1 cellular context compared by ENCODE assay signal in the genomic region with DNA sequence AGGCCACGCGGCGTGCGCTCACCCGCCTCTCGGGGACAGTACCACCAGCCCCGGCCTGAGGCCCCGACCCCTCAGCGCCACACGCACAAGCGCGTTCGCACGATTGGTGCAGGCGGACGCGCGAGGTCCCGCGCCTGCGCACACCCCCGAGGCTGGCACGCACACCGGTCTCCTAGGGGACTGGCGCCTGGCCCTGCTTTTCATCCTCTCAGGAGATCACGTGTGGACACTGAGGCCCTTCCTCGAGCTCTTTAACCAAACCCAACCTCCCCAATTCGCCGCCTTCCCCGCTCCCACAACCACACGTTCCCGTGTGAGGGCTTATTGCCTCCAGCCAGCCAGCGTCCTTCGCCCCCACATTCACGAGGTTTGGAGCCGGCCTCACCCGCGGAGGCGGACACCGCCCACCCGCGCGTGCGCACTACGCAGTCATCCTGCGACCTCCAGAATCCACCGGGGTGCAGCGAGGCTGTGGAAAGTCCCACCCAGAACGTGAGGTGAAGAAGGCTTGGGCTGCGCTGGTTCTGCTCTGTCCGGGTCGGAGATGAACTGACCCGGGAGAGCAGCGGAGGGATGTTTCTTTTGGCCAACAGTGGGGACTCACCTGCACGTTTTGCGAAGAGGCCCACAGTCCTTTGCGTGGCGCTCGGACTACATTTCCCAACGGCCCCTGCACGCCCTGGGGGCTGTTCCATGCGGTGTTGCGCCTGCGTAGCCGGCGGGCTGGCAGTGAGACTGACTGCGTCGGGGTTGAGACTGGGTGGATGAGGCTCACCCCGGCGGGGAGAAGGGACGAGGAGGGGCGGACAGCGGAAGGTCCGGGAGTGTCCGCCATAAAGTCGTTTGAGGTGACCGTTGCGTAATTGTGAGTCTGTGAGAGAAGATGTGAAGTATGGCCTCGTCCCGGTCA.
A peak's percentile ranks its signal among the peaks of the same experiment; 100 is the strongest.
TF ChIP-seq lines count a peak whose summit lies in the region.

No MANE protein-coding gene starts in this region.

TF ChIP-seq in HEK293, 187 proteins besides CTCF, POLR2A, EP300 and RAD21 (continued from another document and continues in another):
- TF ChIP-seq, protein P1, sequence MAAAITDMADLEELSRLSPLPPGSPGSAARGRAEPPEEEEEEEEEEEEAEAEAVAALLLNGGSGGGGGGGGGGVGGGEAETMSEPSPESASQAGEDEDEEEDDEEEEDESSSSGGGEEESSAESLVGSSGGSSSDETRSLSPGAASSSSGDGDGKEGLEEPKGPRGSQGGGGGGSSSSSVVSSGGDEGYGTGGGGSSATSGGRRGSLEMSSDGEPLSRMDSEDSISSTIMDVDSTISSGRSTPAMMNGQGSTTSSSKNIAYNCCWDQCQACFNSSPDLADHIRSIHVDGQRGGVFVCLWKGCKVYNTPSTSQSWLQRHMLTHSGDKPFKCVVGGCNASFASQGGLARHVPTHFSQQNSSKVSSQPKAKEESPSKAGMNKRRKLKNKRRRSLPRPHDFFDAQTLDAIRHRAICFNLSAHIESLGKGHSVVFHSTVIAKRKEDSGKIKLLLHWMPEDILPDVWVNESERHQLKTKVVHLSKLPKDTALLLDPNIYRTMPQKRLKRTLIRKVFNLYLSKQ (tag by site-specific recombination; IDR thresholded peaks at IDR 0.05; ENCODE audit: borderline replicate concordance) = no peak
- TF ChIP-seq ZNF600 (tag by site-specific recombination; IDR thresholded peaks at IDR 0.05) (no peak), ZNF548 (tag by site-specific recombination; IDR thresholded peaks at IDR 0.05) (no peak), ZNF610 (tag by site-specific recombination; IDR thresholded peaks at IDR 0.05; ENCODE audit: borderline replicate concordance) (no peak), ZNF544 (tag by site-specific recombination; IDR thresholded peaks at IDR 0.05) (no peak), ZNF24 (tag by site-specific recombination; IDR thresholded peaks at IDR 0.05) (no peak), YY1 (tag by site-specific recombination; IDR thresholded peaks at IDR 0.05) (peak; percentile 53; the same call in 1 of the 2 replicates), ZNF37A (tag by site-specific recombination; IDR thresholded peaks at IDR 0.05) (no peak), KLF8 (tag by site-specific recombination; IDR thresholded peaks at IDR 0.05) (peak; percentile 67), ZBTB21 (tag by site-specific recombination; IDR thresholded peaks at IDR 0.05) (peak; percentile 33; the same call in 1 of the 2 replicates), ZNF211 (tag by site-specific recombination; IDR thresholded peaks at IDR 0.05; ENCODE audit: low read depth) (no peak), SP3 (tag by site-specific recombination; IDR thresholded peaks at IDR 0.05) (peak; percentile 82), ZNF585B (tag by site-specific recombination; IDR thresholded peaks at IDR 0.05) (no peak), WT1 (tag by site-specific recombination; IDR thresholded peaks at IDR 0.05) (0 out of 2 replicates have a peak, but pooled peaks have one; percentile 16), EGR2 (tag by site-specific recombination; IDR thresholded peaks at IDR 0.05; ENCODE audit: low read depth) (peak; percentile 33), BCL11A (tag by site-specific recombination; IDR thresholded peaks at IDR 0.05; ENCODE audit: low read depth) (no peak), ZNF514 (tag by site-specific recombination; IDR thresholded peaks at IDR 0.05) (no peak), ZNF248 (tag by site-specific recombination; IDR thresholded peaks at IDR 0.05) (no peak), ZFP37 (tag by site-specific recombination; IDR thresholded peaks at IDR 0.05) (no peak), BCL11B (tag by site-specific recombination; IDR thresholded peaks at IDR 0.05; ENCODE audit: low read depth) (0 out of 2 replicates have a peak, but pooled peaks have one; percentile 21), ZNF2 (tag by site-specific recombination; IDR thresholded peaks at IDR 0.05) (0 out of 2 replicates have a peak, but pooled peaks have one; percentile 5), ZNF571 (tag by site-specific recombination; IDR thresholded peaks at IDR 0.05) (no peak), ZBTB17 (tag by site-specific recombination; IDR thresholded peaks at IDR 0.05) (no peak; the same call in none of the 2 replicates), ZBTB20 (tag by site-specific recombination; IDR thresholded peaks at IDR 0.05) (peak; percentile 98), ZNF302 (tag by site-specific recombination; IDR thresholded peaks at IDR 0.05; ENCODE audit: low read depth) (no peak), KLF7 (tag by site-specific recombination; IDR thresholded peaks at IDR 0.05; ENCODE audit: borderline replicate concordance) (peak; percentile 47; the same call in 1 of the 2 replicates), ZSCAN30 (tag by site-specific recombination; IDR thresholded peaks at IDR 0.05) (no peak), ZNF623 (tag by site-specific recombination; IDR thresholded peaks at IDR 0.05) (no peak), ZEB2 (tag by site-specific recombination; IDR thresholded peaks at IDR 0.05) (peak; percentile 51; the same call in 1 of the 2 replicates), REPIN1 (tag by site-specific recombination; IDR thresholded peaks at IDR 0.05; ENCODE audit: low read depth) (no peak), ZNF792 (tag by site-specific recombination; IDR thresholded peaks at IDR 0.05) (no peak; the same call in 1 of the 2 replicates), ZIC2 (tag by site-specific recombination; IDR thresholded peaks at IDR 0.05) (no peak), ZNF121 (tag by site-specific recombination; IDR thresholded peaks at IDR 0.05) (no peak), PRDM1 (tag by site-specific recombination; IDR thresholded peaks at IDR 0.05) (no peak), ZNF664 (tag by site-specific recombination; IDR thresholded peaks at IDR 0.05) (no peak), ZNF404 (tag by site-specific recombination; IDR thresholded peaks at IDR 0.05) (no peak), ZNF768 (tag by site-specific recombination; IDR thresholded peaks at IDR 0.05) (no peak), ZNF629 (tag by site-specific recombination; IDR thresholded peaks at IDR 0.05) (0 out of 2 replicates have a peak, but pooled peaks have one; percentile 12), SP7 (tag by site-specific recombination; IDR thresholded peaks at IDR 0.05) (peak; percentile 44), ZNF76 (tag by site-specific recombination; IDR thresholded peaks at IDR 0.05; ENCODE audit: borderline replicate concordance, low read depth) (peak; percentile 99), KLF1 (tag by site-specific recombination; IDR thresholded peaks at IDR 0.05) (peak; percentile 19; the same call in 1 of the 2 replicates)
- TF ChIP-seq, protein P2, sequence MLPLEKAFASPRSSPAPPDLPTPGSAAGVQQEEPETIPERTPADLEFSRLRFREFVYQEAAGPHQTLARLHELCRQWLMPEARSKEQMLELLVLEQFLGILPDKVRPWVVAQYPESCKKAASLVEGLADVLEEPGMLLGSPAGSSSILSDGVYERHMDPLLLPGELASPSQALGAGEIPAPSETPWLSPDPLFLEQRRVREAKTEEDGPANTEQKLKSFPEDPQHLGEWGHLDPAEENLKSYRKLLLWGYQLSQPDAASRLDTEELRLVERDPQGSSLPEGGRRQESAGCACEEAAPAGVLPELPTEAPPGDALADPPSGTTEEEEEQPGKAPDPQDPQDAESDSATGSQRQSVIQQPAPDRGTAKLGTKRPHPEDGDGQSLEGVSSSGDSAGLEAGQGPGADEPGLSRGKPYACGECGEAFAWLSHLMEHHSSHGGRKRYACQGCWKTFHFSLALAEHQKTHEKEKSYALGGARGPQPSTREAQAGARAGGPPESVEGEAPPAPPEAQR (tag by site-specific recombination; IDR thresholded peaks at IDR 0.05) = no peak
- TF ChIP-seq, protein P3, sequence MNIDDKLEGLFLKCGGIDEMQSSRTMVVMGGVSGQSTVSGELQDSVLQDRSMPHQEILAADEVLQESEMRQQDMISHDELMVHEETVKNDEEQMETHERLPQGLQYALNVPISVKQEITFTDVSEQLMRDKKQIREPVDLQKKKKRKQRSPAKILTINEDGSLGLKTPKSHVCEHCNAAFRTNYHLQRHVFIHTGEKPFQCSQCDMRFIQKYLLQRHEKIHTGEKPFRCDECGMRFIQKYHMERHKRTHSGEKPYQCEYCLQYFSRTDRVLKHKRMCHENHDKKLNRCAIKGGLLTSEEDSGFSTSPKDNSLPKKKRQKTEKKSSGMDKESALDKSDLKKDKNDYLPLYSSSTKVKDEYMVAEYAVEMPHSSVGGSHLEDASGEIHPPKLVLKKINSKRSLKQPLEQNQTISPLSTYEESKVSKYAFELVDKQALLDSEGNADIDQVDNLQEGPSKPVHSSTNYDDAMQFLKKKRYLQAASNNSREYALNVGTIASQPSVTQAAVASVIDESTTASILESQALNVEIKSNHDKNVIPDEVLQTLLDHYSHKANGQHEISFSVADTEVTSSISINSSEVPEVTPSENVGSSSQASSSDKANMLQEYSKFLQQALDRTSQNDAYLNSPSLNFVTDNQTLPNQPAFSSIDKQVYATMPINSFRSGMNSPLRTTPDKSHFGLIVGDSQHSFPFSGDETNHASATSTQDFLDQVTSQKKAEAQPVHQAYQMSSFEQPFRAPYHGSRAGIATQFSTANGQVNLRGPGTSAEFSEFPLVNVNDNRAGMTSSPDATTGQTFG (tag by site-specific recombination; IDR thresholded peaks at IDR 0.05; ENCODE audit: borderline replicate concordance) = no peak
- TF ChIP-seq, protein P4, sequence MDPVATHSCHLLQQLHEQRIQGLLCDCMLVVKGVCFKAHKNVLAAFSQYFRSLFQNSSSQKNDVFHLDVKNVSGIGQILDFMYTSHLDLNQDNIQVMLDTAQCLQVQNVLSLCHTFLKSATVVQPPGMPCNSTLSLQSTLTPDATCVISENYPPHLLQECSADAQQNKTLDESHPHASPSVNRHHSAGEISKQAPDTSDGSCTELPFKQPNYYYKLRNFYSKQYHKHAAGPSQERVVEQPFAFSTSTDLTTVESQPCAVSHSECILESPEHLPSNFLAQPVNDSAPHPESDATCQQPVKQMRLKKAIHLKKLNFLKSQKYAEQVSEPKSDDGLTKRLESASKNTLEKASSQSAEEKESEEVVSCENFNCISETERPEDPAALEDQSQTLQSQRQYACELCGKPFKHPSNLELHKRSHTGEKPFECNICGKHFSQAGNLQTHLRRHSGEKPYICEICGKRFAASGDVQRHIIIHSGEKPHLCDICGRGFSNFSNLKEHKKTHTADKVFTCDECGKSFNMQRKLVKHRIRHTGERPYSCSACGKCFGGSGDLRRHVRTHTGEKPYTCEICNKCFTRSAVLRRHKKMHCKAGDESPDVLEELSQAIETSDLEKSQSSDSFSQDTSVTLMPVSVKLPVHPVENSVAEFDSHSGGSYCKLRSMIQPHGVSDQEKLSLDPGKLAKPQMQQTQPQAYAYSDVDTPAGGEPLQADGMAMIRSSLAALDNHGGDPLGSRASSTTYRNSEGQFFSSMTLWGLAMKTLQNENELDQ (tag by site-specific recombination; IDR thresholded peaks at IDR 0.05; ENCODE audit: low read depth) = no peak
- TF ChIP-seq, protein P5, sequence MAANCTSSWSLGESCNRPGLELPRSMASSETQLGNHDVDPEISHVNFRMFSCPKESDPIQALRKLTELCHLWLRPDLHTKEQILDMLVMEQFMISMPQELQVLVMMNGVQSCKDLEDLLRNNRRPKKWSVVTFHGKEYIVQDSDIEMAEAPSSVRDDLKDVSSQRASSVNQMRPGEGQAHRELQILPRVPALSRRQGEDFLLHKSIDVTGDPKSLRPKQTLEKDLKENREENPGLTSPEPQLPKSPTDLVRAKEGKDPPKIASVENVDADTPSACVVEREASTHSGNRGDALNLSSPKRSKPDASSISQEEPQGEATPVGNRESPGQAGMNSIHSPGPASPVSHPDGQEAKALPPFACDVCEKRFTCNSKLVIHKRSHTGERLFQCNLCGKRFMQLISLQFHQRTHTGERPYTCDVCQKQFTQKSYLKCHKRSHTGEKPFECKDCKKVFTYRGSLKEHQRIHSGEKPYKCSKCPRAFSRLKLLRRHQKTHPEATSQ (tag by site-specific recombination; IDR thresholded peaks at IDR 0.05) = no peak
- TF ChIP-seq, protein P6, sequence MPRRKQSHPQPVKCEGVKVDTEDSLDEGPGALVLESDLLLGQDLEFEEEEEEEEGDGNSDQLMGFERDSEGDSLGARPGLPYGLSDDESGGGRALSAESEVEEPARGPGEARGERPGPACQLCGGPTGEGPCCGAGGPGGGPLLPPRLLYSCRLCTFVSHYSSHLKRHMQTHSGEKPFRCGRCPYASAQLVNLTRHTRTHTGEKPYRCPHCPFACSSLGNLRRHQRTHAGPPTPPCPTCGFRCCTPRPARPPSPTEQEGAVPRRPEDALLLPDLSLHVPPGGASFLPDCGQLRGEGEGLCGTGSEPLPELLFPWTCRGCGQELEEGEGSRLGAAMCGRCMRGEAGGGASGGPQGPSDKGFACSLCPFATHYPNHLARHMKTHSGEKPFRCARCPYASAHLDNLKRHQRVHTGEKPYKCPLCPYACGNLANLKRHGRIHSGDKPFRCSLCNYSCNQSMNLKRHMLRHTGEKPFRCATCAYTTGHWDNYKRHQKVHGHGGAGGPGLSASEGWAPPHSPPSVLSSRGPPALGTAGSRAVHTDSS (tag by site-specific recombination; IDR thresholded peaks at IDR 0.05) = no peak
- TF ChIP-seq, protein P7, sequence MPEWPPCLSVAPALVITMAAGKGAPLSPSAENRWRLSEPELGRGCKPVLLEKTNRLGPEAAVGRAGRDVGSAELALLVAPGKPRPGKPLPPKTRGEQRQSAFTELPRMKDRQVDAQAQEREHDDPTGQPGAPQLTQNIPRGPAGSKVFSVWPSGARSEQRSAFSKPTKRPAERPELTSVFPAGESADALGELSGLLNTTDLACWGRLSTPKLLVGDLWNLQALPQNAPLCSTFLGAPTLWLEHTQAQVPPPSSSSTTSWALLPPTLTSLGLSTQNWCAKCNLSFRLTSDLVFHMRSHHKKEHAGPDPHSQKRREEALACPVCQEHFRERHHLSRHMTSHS (tag by site-specific recombination; IDR thresholded peaks at IDR 0.05) = no peak
- TF ChIP-seq, protein P8, sequence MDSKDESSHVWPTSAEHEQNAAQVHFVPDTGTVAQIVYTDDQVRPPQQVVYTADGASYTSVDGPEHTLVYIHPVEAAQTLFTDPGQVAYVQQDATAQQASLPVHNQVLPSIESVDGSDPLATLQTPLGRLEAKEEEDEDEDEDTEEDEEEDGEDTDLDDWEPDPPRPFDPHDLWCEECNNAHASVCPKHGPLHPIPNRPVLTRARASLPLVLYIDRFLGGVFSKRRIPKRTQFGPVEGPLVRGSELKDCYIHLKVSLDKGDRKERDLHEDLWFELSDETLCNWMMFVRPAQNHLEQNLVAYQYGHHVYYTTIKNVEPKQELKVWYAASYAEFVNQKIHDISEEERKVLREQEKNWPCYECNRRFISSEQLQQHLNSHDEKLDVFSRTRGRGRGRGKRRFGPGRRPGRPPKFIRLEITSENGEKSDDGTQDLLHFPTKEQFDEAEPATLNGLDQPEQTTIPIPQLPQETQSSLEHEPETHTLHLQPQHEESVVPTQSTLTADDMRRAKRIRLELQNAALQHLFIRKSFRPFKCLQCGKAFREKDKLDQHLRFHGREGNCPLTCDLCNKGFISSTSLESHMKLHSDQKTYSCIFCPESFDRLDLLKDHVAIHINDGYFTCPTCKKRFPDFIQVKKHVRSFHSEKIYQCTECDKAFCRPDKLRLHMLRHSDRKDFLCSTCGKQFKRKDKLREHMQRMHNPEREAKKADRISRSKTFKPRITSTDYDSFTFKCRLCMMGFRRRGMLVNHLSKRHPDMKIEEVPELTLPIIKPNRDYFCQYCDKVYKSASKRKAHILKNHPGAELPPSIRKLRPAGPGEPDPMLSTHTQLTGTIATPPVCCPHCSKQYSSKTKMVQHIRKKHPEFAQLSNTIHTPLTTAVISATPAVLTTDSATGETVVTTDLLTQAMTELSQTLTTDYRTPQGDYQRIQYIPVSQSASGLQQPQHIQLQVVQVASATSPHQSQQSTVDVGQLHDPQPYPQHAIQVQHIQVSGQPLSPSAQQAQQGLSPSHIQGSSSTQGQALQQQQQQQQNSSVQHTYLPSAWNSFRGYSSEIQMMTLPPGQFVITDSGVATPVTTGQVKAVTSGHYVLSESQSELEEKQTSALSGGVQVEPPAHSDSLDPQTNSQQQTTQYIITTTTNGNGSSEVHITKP (tag by site-specific recombination; IDR thresholded peaks at IDR 0.05) = peak; percentile 97
